In the genomic region with DNA sequence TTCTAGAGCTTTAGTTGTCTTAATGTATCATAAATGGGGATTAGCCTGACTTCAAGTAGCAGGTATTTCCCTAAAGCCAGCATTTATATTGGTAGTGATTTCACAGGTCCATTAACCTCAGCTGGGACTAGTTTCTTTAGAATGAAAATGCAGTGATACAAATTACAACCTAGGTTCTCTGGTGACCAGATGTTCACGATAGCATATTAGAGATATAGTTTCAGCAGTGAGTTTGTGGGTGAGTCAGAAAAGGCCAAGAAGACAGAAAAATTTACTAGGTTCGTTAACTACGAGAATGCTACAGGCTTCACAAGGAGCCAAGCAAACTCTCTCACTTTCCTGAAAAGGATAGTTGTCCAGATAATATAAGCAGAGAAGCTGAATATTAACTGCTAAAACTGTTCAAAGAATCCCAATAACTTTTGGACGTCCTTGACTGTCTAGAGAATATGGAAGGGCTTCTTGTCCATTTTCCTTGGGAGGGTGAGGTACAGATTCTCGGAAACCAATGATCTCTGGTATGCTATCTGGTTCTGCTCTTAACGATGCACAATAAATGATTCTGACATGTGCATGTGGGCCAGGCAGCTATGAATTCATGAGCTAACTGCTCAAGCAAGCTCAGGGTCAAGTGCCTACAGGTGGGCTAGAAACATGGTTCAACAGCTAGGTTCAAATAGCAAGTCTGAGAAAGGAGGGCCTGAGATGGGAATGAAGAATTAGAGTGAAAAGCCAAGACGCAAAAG, we compare ENCODE assay signal across 1 cellular context.
TF ChIP-seq lines count a peak whose summit lies in the region.

No MANE protein-coding gene starts in this region.

TF ChIP-seq in K562, 482 proteins besides CTCF, POLR2A, EP300 and RAD21:
- TF ChIP-seq HNRNPL (IDR thresholded peaks at IDR 0.05; ENCODE audit: low read depth, low read length) (no peak), ZFP30 (CRISPR knock-in tag; IDR thresholded peaks at IDR 0.05; ENCODE audit: borderline replicate concordance) (no peak)
- TF ChIP-seq, protein P1, sequence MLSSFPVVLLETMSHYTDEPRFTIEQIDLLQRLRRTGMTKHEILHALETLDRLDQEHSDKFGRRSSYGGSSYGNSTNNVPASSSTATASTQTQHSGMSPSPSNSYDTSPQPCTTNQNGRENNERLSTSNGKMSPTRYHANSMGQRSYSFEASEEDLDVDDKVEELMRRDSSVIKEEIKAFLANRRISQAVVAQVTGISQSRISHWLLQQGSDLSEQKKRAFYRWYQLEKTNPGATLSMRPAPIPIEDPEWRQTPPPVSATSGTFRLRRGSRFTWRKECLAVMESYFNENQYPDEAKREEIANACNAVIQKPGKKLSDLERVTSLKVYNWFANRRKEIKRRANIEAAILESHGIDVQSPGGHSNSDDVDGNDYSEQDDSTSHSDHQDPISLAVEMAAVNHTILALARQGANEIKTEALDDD (IDR thresholded peaks at IDR 0.05), result peak; percentile 46; the same call in 1 of the 2 replicates
